Comparison of ENCODE assay signal across 22 cellular contexts in genomic region chr11:123586568-123586967, GRCh38.
"Had no signal": no experiment of that assay in that cellular context is flagged by ENCODE, and none has a peak within 500 bp of the region (broad histone marks: within the 10 kb centered on the region; RNA-seq: fewer than 3 reads in every experiment).

No MANE protein-coding gene starts in this region.

- DNase-seq: activated B cell treated with CpG ODN at 0.5 μM for 24 hours; activated CD4-positive, alpha-beta T cell treated with anti-CD3 and anti-CD28 coated beads for 36 hours; activated CD4-positive, alpha-beta T cell treated with anti-CD3 and anti-CD28 coated beads, Interleukin-2, amount 50 U/mL, for 4 hours; activated effector memory CD4-positive, alpha-beta T cell treated with anti-CD3 and anti-CD28 coated beads, Interleukin-2, amount 50 U/mL, for 16 hours; activated naive CD4-positive, alpha-beta T cell treated with anti-CD3 and anti-CD28 coated beads, Interleukin-2, amount 10 ng/mL, durations not matched to agents 7 days and 5 days; activated T-cell treated with anti-CD3 and anti-CD28 coated beads, Interleukin-2, amount 50 U/mL, for 72 hours; aorta; central memory CD4-positive, alpha-beta T cell; effector CD8-positive, alpha-beta T cell; foreskin keratinocyte; hypothalamus; left colon; occipital lobe; sigmoid colon; stimulated activated CD4-positive, alpha-beta T cell treated with anti-CD3 and anti-CD28 coated beads, Interleukin-2, amount 100 ng/mL, for 48 hours; stimulated activated CD8-positive, alpha-beta memory T cell treated with anti-CD3 and anti-CD28 coated beads, Interleukin-4, amount 100 ng/mL, for 48 hours; stimulated activated naive CD4-positive, alpha-beta T cell; upper lobe of right lung had no signal

- H3K4me3 ChIP-seq: sigmoid colon, SK-N-MC, upper lobe of right lung had no signal

- H3K4me1 ChIP-seq: foreskin keratinocyte, upper lobe of right lung had no signal

- H3K9me3 ChIP-seq: sigmoid colon, upper lobe of right lung had no signal

- H3K27ac ChIP-seq: foreskin keratinocyte, sigmoid colon, SK-N-MC, upper lobe of right lung had no signal

- H3K36me3 Mint-ChIP-seq: activated naive CD4-positive, alpha-beta T cell treated with anti-CD3 and anti-CD28 coated beads, Interleukin-2, amount 10 ng/mL, durations not matched to agents 7 days and 5 days; memory B cell had no signal

- H3K27me3 ChIP-seq: foreskin keratinocyte, sigmoid colon, upper lobe of right lung had no signal

- ATAC-seq: activated CD4-positive, alpha-beta T cell treated with anti-CD3 and anti-CD28 coated beads for 36 hours; activated T-cell treated with anti-CD3 and anti-CD28 coated beads, Interleukin-2, amount 50 U/mL, for 72 hours; foreskin keratinocyte; left colon; upper lobe of right lung had no signal

- H3K4me3 Mint-ChIP-seq: activated B cell treated with CpG ODN at 0.5 μM for 24 hours; activated CD4-positive, alpha-beta T cell treated with anti-CD3 and anti-CD28 coated beads for 36 hours; activated naive CD4-positive, alpha-beta T cell treated with anti-CD3 and anti-CD28 coated beads, Interleukin-2, amount 10 ng/mL, durations not matched to agents 7 days and 5 days; activated T-cell treated with anti-CD3 and anti-CD28 coated beads, Interleukin-2, amount 50 U/mL, for 72 hours; brain; memory B cell; nephron had no signal

- H3K27ac Mint-ChIP-seq: activated B cell treated with CpG ODN at 0.5 μM for 24 hours; activated CD4-positive, alpha-beta T cell treated with anti-CD3 and anti-CD28 coated beads for 36 hours; activated naive CD4-positive, alpha-beta T cell treated with anti-CD3 and anti-CD28 coated beads, Interleukin-2, amount 10 ng/mL, durations not matched to agents 7 days and 5 days; activated T-cell treated with anti-CD3 and anti-CD28 coated beads, Interleukin-2, amount 50 U/mL, for 72 hours; memory B cell had no signal

- H3K36me3 ChIP-seq: sigmoid colon, upper lobe of right lung had no signal

- H3K4me1 Mint-ChIP-seq: activated B cell treated with CpG ODN at 0.5 μM for 24 hours; activated CD4-positive, alpha-beta T cell treated with anti-CD3 and anti-CD28 coated beads for 36 hours; activated naive CD4-positive, alpha-beta T cell treated with anti-CD3 and anti-CD28 coated beads, Interleukin-2, amount 10 ng/mL, durations not matched to agents 7 days and 5 days had no signal

- H3K9me3 Mint-ChIP-seq: activated B cell treated with CpG ODN at 0.5 μM for 24 hours; activated naive CD4-positive, alpha-beta T cell treated with anti-CD3 and anti-CD28 coated beads, Interleukin-2, amount 10 ng/mL, durations not matched to agents 7 days and 5 days; activated T-cell treated with anti-CD3 and anti-CD28 coated beads, Interleukin-2, amount 50 U/mL, for 72 hours; brain; nephron had no signal

- H3K27me3 Mint-ChIP-seq: activated B cell treated with CpG ODN at 0.5 μM for 24 hours; activated CD4-positive, alpha-beta T cell treated with anti-CD3 and anti-CD28 coated beads for 36 hours; activated naive CD4-positive, alpha-beta T cell treated with anti-CD3 and anti-CD28 coated beads, Interleukin-2, amount 10 ng/mL, durations not matched to agents 7 days and 5 days; brain had no signal
